23 cellular contexts compared by ENCODE assay signal in the genomic region with DNA sequence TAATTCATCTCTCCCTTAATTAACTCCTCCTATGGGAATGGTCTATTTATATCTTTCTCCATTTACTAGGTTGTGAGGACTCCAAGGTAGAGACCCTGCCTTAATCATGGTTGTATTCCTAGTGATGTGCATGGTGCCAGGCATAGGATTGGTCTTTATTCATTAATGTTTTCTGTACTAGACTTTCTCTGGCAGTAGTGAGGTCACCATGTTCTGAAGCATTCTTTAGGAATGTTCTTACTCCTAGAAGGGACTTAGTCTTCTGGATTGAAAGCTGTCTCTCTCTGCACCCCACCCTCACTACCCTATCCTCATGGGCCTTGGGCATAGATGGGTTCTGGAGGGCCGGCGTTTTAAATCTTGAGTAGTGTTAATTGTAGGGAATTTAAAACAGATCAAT. TPM values are rescaled to one million over a fixed set of nuclear protein-coding genes. Genes with fewer than 3 reads are reported as not detected.
DNase-seq lines count a peak whose midpoint lies in the region; ATAC-seq and TF ChIP-seq lines count a peak whose summit lies in the region.
"Had no signal": no experiment of that assay in that cellular context is flagged by ENCODE, and none has a peak within 500 bp of the region (broad histone marks: within the 10 kb centered on the region; RNA-seq: fewer than 3 reads in every experiment).

No MANE protein-coding gene starts in this region.

- no peak overlapping the region for H3K4me3 Mint-ChIP-seq in naive thymus-derived CD4-positive, alpha-beta T cell
- H3K4me3 Mint-ChIP-seq: CD4-positive, alpha-beta memory T cell had no signal

- H3K27ac ChIP-seq in foreskin keratinocyte: no peak overlapping the region
- no peak overlapping the region for H3K27ac ChIP-seq in naive thymus-derived CD4-positive, alpha-beta T cell (ENCODE audit: low read depth, low read length)
- H3K27ac ChIP-seq: BLaER1, HL-60, RWPE1, SK-N-MC had no signal

- H3K4me3 ChIP-seq in adipocyte (ENCODE audit: low read length): no peak overlapping the region
- no peak overlapping the region for H3K4me3 ChIP-seq in naive thymus-derived CD4-positive, alpha-beta T cell (ENCODE audit: low read length)
- H3K4me3 ChIP-seq: BLaER1, SK-N-MC had no signal

- H3K36me3 ChIP-seq in adipocyte (ENCODE audit: control insufficient read depth, insufficient read depth, low read length, severe bottlenecking): no peaks in the 10 kb centered on the region
- H3K36me3 ChIP-seq in naive thymus-derived CD4-positive, alpha-beta T cell (ENCODE audit: control insufficient read depth in 2 of 3, insufficient read depth in 3 of 3, low read length in 3 of 3): no peaks in the 10 kb centered on the region
- H3K36me3 ChIP-seq: BLaER1 had no signal

- DNase-seq in HCEC 1CT: peak; percentile 52
- peak; percentile 36 for DNase-seq in adipocyte (ENCODE audit: low read depth)
- no peak for DNase-seq in foreskin keratinocyte
- no peak for DNase-seq in naive thymus-derived CD4-positive, alpha-beta T cell
- DNase-seq in activated naive CD4-positive, alpha-beta T cell treated with Interleukin-2 at 50 U/mL for 16 hours: no peak
- DNase-seq in C1 segment of cervical spinal cord (lab: John Stamatoyannopoulos, UW): no peak
- DNase-seq: Caco-2; CD4-positive, alpha-beta memory T cell; GF-D8; KG1; NCI-H1092 treated with DMSO at 0.1 percent for 48 hours; NCI-H2029 treated with DMSO at 0.1 percent for 48 hours; NCI-H226; NCI-H510A treated with DMSO at 0.1 percent for 48 hours; NCI-H748 treated with DMSO at 0.1 percent for 48 hours; SHP77 treated with DMSO at 0.1 percent for 48 hours had no signal

- peaks cover 0 to 16% (median 0%) of the 10 kb centered on the region in 7 donors for H3K4me1 Mint-ChIP-seq in naive thymus-derived CD4-positive, alpha-beta T cell

- H3K36me3 Mint-ChIP-seq in naive thymus-derived CD4-positive, alpha-beta T cell: peaks cover 0 to 3% (median 0%) of the 10 kb centered on the region in 5 donors
- H3K36me3 Mint-ChIP-seq: CD4-positive, alpha-beta memory T cell had no signal

- H3K27me3 ChIP-seq in adipocyte (replicated peaks; ENCODE audit: control insufficient read depth, insufficient read depth, low read length): no peaks in the 10 kb centered on the region
- peaks cover 6% of the 10 kb centered on the region for H3K27me3 ChIP-seq in foreskin keratinocyte
- H3K27me3 ChIP-seq in naive thymus-derived CD4-positive, alpha-beta T cell (ENCODE audit: control insufficient read depth in 2 of 2, insufficient read depth in 2 of 2, low read length in 2 of 2): no peaks in the 10 kb centered on the region
- H3K27me3 ChIP-seq: BLaER1 had no signal

- POLR2A ChIA-PET in naive thymus-derived CD4-positive, alpha-beta T cell (lab: Charles Lee): no interaction called here

- H3K9me3 Mint-ChIP-seq in naive thymus-derived CD4-positive, alpha-beta T cell: peaks cover 0 to 23% (median 6%) of the 10 kb centered on the region in 11 donors

- H3K9me3 ChIP-seq in adipocyte (ENCODE audit: control insufficient read depth, low read length): no peaks in the 10 kb centered on the region
- no peaks in the 10 kb centered on the region for H3K9me3 ChIP-seq in naive thymus-derived CD4-positive, alpha-beta T cell (ENCODE audit: control insufficient read depth in 2 of 3, low read length in 3 of 3)
- H3K9me3 ChIP-seq: Caco-2 had no signal

- no peak overlapping the region for H3K9ac ChIP-seq in adipocyte (ENCODE audit: low read length)
- H3K9ac ChIP-seq: BLaER1 had no signal

- CTCF ChIA-PET in naive thymus-derived CD4-positive, alpha-beta T cell (lab: Charles Lee): no interaction called here

- ATAC-seq in foreskin keratinocyte: peak; percentile 6
- no peak for ATAC-seq in GM19023 (IDR thresholded peaks at IDR 0.05; ENCODE audit: unreplicated experiment)
- no peak for ATAC-seq in naive thymus-derived CD4-positive, alpha-beta T cell

- intact Hi-C loops in naive thymus-derived CD4-positive, alpha-beta T cell (cut with micrococcal nuclease): no loop called here

- no peak for TF ChIP-seq CTCF in foreskin keratinocyte (conservative IDR thresholded peaks at IDR 0.05)

- H3K27ac Mint-ChIP-seq in naive thymus-derived CD4-positive, alpha-beta T cell: peak overlapping the region in 1 of 9 donors; percentile 2
- H3K27ac Mint-ChIP-seq: CD4-positive, alpha-beta memory T cell had no signal

- H3K4me1 ChIP-seq in adipocyte (ENCODE audit: control insufficient read depth, insufficient read depth, low read length) (peaks cover 13% of the 10 kb centered on the region), foreskin keratinocyte (peaks cover 26% of the 10 kb centered on the region)
- H3K4me1 ChIP-seq in naive thymus-derived CD4-positive, alpha-beta T cell (ENCODE audit: control insufficient read depth in 2 of 2, insufficient read depth in 2 of 2, low read length in 2 of 2): no peaks in the 10 kb centered on the region

- H3K27me3 Mint-ChIP-seq in naive thymus-derived CD4-positive, alpha-beta T cell: peaks cover 6 to 29% (median 8%) of the 10 kb centered on the region in 5 donors

RNA-seq across cellular contexts. Expression of a gene that starts 10.6 kb away (rescaled TPM):
- total RNA-seq in foreskin keratinocyte: 0.07 and 0.35 TPM in 2 replicates
- 0.10 TPM in 1 of 2 replicates, not detected in the other for polyA plus RNA-seq in foreskin keratinocyte
- total RNA-seq in naive thymus-derived CD4-positive, alpha-beta T cell: under 1 TPM in 4 of 5 experiments, not detected in 1; 0.14 to 0.56 (median 0.19) TPM
- under 1 TPM in 1 of 2 donors, not detected in 1; 0.24 TPM for polyA plus RNA-seq in naive thymus-derived CD4-positive, alpha-beta T cell
- total RNA-seq: Caco-2, H4 had no signal
- polyA plus RNA-seq: CD4-positive, alpha-beta memory T cell had no signal

RNA-seq across cellular contexts. Expression of a gene that starts 30.8 kb away (rescaled TPM):
- not detected in 2 replicates for total RNA-seq in foreskin keratinocyte
- polyA plus RNA-seq in foreskin keratinocyte: not detected in 2 replicates
- total RNA-seq in naive thymus-derived CD4-positive, alpha-beta T cell: 1 to 10 TPM in 3 of 5 experiments, under 1 TPM in 2; 0.59 to 1.1 (median 1.0) TPM
- polyA plus RNA-seq in naive thymus-derived CD4-positive, alpha-beta T cell: under 1 TPM; 0.18 to 0.32 TPM
- total RNA-seq: Caco-2, HT-29 had no signal

Comparison
In these comparisons a context has a peak if more than half of its experiments do, and no peak if none do; other contexts are left out.
1. DNase-seq: peak in HCEC 1CT (single experiment) and adipocyte (single experiment); none in foreskin keratinocyte (0 of 2), naive thymus-derived CD4-positive, alpha-beta T cell (0 of 9), activated naive CD4-positive, alpha-beta T cell treated with Interleukin-2 at 50 U/mL for 16 hours (single experiment) and C1 segment of cervical spinal cord (0 of 14).